19 cellular contexts compared by ENCODE assay signal in genomic region chr9:107142430-107142829, GRCh38.
"Had no signal": no experiment of that assay in that cellular context is flagged by ENCODE, and none has a peak within 500 bp of the region (broad histone marks: within the 10 kb centered on the region; RNA-seq: fewer than 3 reads in every experiment).

No MANE protein-coding gene starts in this region.

- H3K36me3 ChIP-seq: gastroesophageal sphincter, sigmoid colon, suprapubic skin had no signal

- H3K27me3 ChIP-seq: gastroesophageal sphincter, hepatocyte, sigmoid colon, suprapubic skin had no signal

- H3K9me3 Mint-ChIP-seq: activated naive CD8-positive, alpha-beta T cell treated with anti-CD3 and anti-CD28 coated beads, Interleukin-2, amount 10 ng/mL, durations not matched to agents 7 days and 5 days; natural killer cell treated with Interleukin-12 subunit alpha and Interleukin-12 subunit beta and Interleukin-15 and Interleukin-18, amount 100 ng/mL, for 72 hours had no signal

- H3K27ac Mint-ChIP-seq: activated naive CD8-positive, alpha-beta T cell treated with anti-CD3 and anti-CD28 coated beads, Interleukin-2, amount 10 ng/mL, durations not matched to agents 7 days and 5 days; natural killer cell treated with Interleukin-12 subunit alpha and Interleukin-12 subunit beta and Interleukin-15 and Interleukin-18, amount 100 ng/mL, for 72 hours; progenitor cell of endocrine pancreas had no signal

- H3K4me1 Mint-ChIP-seq: activated naive CD8-positive, alpha-beta T cell treated with anti-CD3 and anti-CD28 coated beads, Interleukin-2, amount 10 ng/mL, durations not matched to agents 7 days and 5 days had no signal

- H3K4me3 ChIP-seq: gastroesophageal sphincter, hepatocyte, lung, sigmoid colon, suprapubic skin had no signal

- H3K9me3 ChIP-seq: gastroesophageal sphincter, sigmoid colon, suprapubic skin had no signal

- ATAC-seq: gastroesophageal sphincter; natural killer cell treated with Interleukin-12 subunit alpha and Interleukin-12 subunit beta and Interleukin-15 and Interleukin-18, amount 100 ng/mL, for 72 hours had no signal

- H2AFZ ChIP-seq: hepatocyte had no signal

- H3K36me3 Mint-ChIP-seq: activated naive CD8-positive, alpha-beta T cell treated with anti-CD3 and anti-CD28 coated beads, Interleukin-2, amount 10 ng/mL, durations not matched to agents 7 days and 5 days; natural killer cell treated with Interleukin-12 subunit alpha and Interleukin-12 subunit beta and Interleukin-15 and Interleukin-18, amount 100 ng/mL, for 72 hours had no signal

- H3K4me2 ChIP-seq: hepatocyte had no signal

- H3K4me3 Mint-ChIP-seq: activated naive CD8-positive, alpha-beta T cell treated with anti-CD3 and anti-CD28 coated beads, Interleukin-2, amount 10 ng/mL, durations not matched to agents 7 days and 5 days; natural killer cell treated with Interleukin-12 subunit alpha and Interleukin-12 subunit beta and Interleukin-15 and Interleukin-18, amount 100 ng/mL, for 72 hours had no signal

- DNase-seq: activated CD4-positive, alpha-beta T cell treated with anti-CD3 and anti-CD28 coated beads, Interleukin-2, amount 50 U/mL, for 4 hours; activated CD4-positive, CD25-positive, alpha-beta regulatory T cell treated with anti-CD3 and anti-CD28 coated beads, Interleukin-2, amount 50 U/mL, for 72 hours; activated gamma-delta T cell; activated naive CD8-positive, alpha-beta T cell treated with anti-CD3 and anti-CD28 coated beads, Interleukin-2, amount 10 ng/mL, durations not matched to agents 7 days and 5 days; activated T-cell treated with anti-CD3 and anti-CD28 coated beads, Interleukin-2, amount 50 U/mL, for 48 hours; aorta; effector CD8-positive, alpha-beta T cell; occipital lobe; sigmoid colon; stimulated activated CD4-positive, alpha-beta T cell treated with anti-CD3 and anti-CD28 coated beads, Interleukin-2, amount 100 ng/mL, for 48 hours; stimulated activated naive CD4-positive, alpha-beta T cell treated with Interleukin-2 at 50 U/mL for 16 hours had no signal

- FAIRE-seq: colon, urothelium cell line had no signal

- H3K79me2 ChIP-seq: hepatocyte had no signal

- H3K27ac ChIP-seq: hepatocyte, sigmoid colon, suprapubic skin had no signal
